Comparison of ENCODE assay signal across 19 cellular contexts in the genomic region with DNA sequence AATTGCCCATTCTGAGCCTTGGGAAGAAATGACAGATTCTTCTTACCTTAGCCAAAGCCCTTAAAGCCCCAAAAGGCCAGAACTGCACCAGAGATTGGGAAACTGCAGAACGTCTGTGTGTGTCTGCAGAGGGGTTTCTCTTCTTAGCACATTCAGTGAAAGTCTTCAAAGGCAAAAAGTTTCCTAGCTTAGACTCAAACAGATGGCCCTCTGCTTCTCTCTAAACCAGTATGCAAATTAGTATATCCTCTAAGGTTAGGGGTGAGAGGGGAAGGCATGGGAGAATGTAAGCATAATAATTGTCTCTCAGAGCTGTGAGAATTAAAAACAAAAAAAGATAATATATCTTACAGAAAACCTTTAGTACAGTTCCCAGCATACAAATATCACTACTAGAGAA.
DNase-seq lines count a peak whose midpoint lies in the region; ATAC-seq and TF ChIP-seq lines count a peak whose summit lies in the region.
"Had no signal": no experiment of that assay in that cellular context is flagged by ENCODE, and none has a peak within 500 bp of the region (broad histone marks: within the 10 kb centered on the region; RNA-seq: fewer than 3 reads in every experiment).

No MANE protein-coding gene starts in this region.

- H3K9me3 ChIP-seq in breast epithelium, result no peaks in the 10 kb centered on the region
- no peaks in the 10 kb centered on the region for H3K9me3 ChIP-seq in mammary epithelial cell (replicated peaks; ENCODE audit: insufficient read depth, low read length)
- H3K9me3 ChIP-seq in psoas muscle, result no peaks in the 10 kb centered on the region
- H3K9me3 ChIP-seq: BE2C, HAP-1 had no signal

- DNase-seq in MCF 10A (ENCODE audit: unreplicated experiment) (peak; percentile 9), breast epithelium (ENCODE audit: low spot score in 2 of 2) (no peak), mammary epithelial cell (peak; percentile 13), epithelial cell of esophagus (ENCODE audit: low read depth) (peak; percentile 15), psoas muscle (no peak)
- DNase-seq in effector CD4-positive, alpha-beta T cell, result no peak
- DNase-seq: BE2C; C1 segment of cervical spinal cord; Calu3; CD4-positive, alpha-beta memory T cell; COR-L47; DMS53; DMS79 treated with DMSO at 0.1 percent for 48 hours; HFFc6 had no signal

- intact Hi-C loops in MCF 10A (cut with micrococcal nuclease), result no loop called here
- intact Hi-C loops in breast epithelium (cut with DNase I; ENCODE audit: low total_unique reads), result no loop called here
- intact Hi-C loops in mammary epithelial cell (cut with micrococcal nuclease), result no loop called here
- intact Hi-C loops in psoas muscle (cut with DNase I), result no loop called here

- no peak overlapping the region for H3K9ac ChIP-seq in mammary epithelial cell (ENCODE audit: insufficient read depth, low read length)

- BruUV-seq in MCF 10A (replicated peaks; lab: Mats Ljungman, UMichigan), result no TSS peak
- no TSS peak for BruUV-seq in mammary epithelial cell (replicated peaks; lab: Mats Ljungman, UMichigan)

- H3K9me3 Mint-ChIP-seq in MCF 10A (ENCODE audit: unreplicated experiment), result no peaks in the 10 kb centered on the region
- H3K9me3 Mint-ChIP-seq: GM23338 had no signal

- no peak for TF ChIP-seq POLR2A in breast epithelium (IDR thresholded peaks at IDR 0.05)

- ATAC-seq in psoas muscle (no peak), GM21423 (IDR thresholded peaks at IDR 0.05; ENCODE audit: unreplicated experiment) (no peak)
- ATAC-seq: GM12878, GM23338 had no signal

- POLR2A ChIA-PET in MCF 10A (lab: Yijun Ruan, JAX), result interaction anchor here (0.6 to 1.0 kb wide), 3 partner anchors 68 to 809 kb away, joined by 3 read pairs; no protein-coding TSS in a partner anchor

- TF ChIP-seq CTCF in MCF 10A (IDR thresholded peaks at IDR 0.05; ENCODE audit: unreplicated experiment), result no peak
- no peak for TF ChIP-seq CTCF in breast epithelium (IDR thresholded peaks at IDR 0.05)
- no peak for TF ChIP-seq CTCF in mammary epithelial cell (conservative IDR thresholded peaks at IDR 0.05 in 1 of 2, IDR thresholded peaks at IDR 0.05 in 1 of 2; ENCODE audit: extremely low read depth in 1 of 2, insufficient read depth in 1 of 2, low read depth in 1 of 2, low read length in 2 of 2)
- TF ChIP-seq CTCF in epithelial cell of esophagus (IDR thresholded peaks at IDR 0.05; ENCODE audit: insufficient read depth, low read depth, low read length, missing control alignments), result no peak
- TF ChIP-seq CTCF in psoas muscle (IDR thresholded peaks at IDR 0.05), result no peak

- H3K27me3 ChIP-seq in breast epithelium, result peaks cover 0 to 8% of the 10 kb centered on the region in 2 donors
- no peaks in the 10 kb centered on the region for H3K27me3 ChIP-seq in mammary epithelial cell (ENCODE audit: insufficient read depth, low read length)
- H3K27me3 ChIP-seq in psoas muscle (ENCODE audit: insufficient read depth in 3 of 3, low read length in 2 of 3), result no peaks in the 10 kb centered on the region
- H3K27me3 ChIP-seq: BE2C had no signal

- in situ Hi-C loops in mammary epithelial cell (cut with MboI; ENCODE audit: low sequenced_read_pairs in 2 of 2), result no loop called here

- no peak overlapping the region for H3K27ac Mint-ChIP-seq in MCF 10A (ENCODE audit: low read depth, unreplicated experiment)
- H3K27ac Mint-ChIP-seq: CD4-positive, alpha-beta memory T cell; GM23338; HFFc6 had no signal

- no peaks in the 10 kb centered on the region for H3K4me1 ChIP-seq in breast epithelium
- no peaks in the 10 kb centered on the region for H3K4me1 ChIP-seq in mammary epithelial cell (ENCODE audit: insufficient read depth, low read length)
- no peaks in the 10 kb centered on the region for H3K4me1 ChIP-seq in psoas muscle
- H3K4me1 ChIP-seq: BE2C, HAP-1 had no signal

- H3K36me3 ChIP-seq in breast epithelium (no peaks in the 10 kb centered on the region), mammary epithelial cell (ENCODE audit: insufficient read depth, low read length) (no peaks in the 10 kb centered on the region), psoas muscle (ENCODE audit: insufficient read depth in 1 of 2, low read depth in 1 of 2) (no peaks in the 10 kb centered on the region)
- H3K36me3 ChIP-seq: BE2C, HAP-1 had no signal

- WGBS in mammary epithelial cell (ENCODE audit: low coverage, missing lambda C conversion rate), result 36% methylated on average over 1 of the region's 1 CpG
- 45 to 50% (median 45%) methylated on average over 1 of the region's 1 CpG for WGBS in psoas muscle, 3 donors

- H3K79me2 ChIP-seq in mammary epithelial cell (ENCODE audit: insufficient read depth, low read length), result no peaks in the 10 kb centered on the region

- no peaks in the 10 kb centered on the region for H4K20me1 ChIP-seq in mammary epithelial cell (ENCODE audit: insufficient read depth, low read length)

- H3K4me3 Mint-ChIP-seq in MCF 10A (ENCODE audit: unreplicated experiment), result no peak overlapping the region
- H3K4me3 Mint-ChIP-seq: CD4-positive, alpha-beta memory T cell; GM23338; HFFc6 had no signal

- no peak overlapping the region for H2AFZ ChIP-seq in mammary epithelial cell (ENCODE audit: low read depth, low read length)
- H2AFZ ChIP-seq: GM23338 had no signal

- H3K36me3 Mint-ChIP-seq in MCF 10A (ENCODE audit: insufficient read depth, unreplicated experiment), result no peaks in the 10 kb centered on the region
- H3K36me3 Mint-ChIP-seq: CD4-positive, alpha-beta memory T cell had no signal

- H3K4me3 ChIP-seq in breast epithelium (no peak overlapping the region), mammary epithelial cell (replicated peaks in 1 of 3; ENCODE audit: insufficient read depth in 1 of 3, low read depth in 2 of 3, low read length in 3 of 3) (no peak overlapping the region), epithelial cell of esophagus (ENCODE audit: low read length) (no peak overlapping the region), psoas muscle (no peak overlapping the region)
- H3K4me3 ChIP-seq: GM12878, GM23338, HAP-1 had no signal

- CTCF ChIA-PET in MCF 10A (lab: Yijun Ruan, JAX) (interaction anchor here (0.6 kb wide), 1 partner anchor 948 kb away, joined by 3 read pairs; no protein-coding TSS in a partner anchor), mammary epithelial cell (lab: Charles Lee; ENCODE audit: low non-redundant PET) (no interaction called here)

- H3K27ac ChIP-seq in breast epithelium (no peak overlapping the region), mammary epithelial cell (ENCODE audit: insufficient read depth, low read depth, low read length) (no peak overlapping the region), psoas muscle (no peak overlapping the region)
- H3K27ac ChIP-seq: 22Rv1 had no signal

- H3K4me2 ChIP-seq in mammary epithelial cell (ENCODE audit: insufficient read depth, low read depth, low read length), result no peak overlapping the region
- H3K4me2 ChIP-seq: GM23338 had no signal

- no peaks in the 10 kb centered on the region for H3K4me1 Mint-ChIP-seq in MCF 10A (ENCODE audit: insufficient read depth, unreplicated experiment)
- H3K4me1 Mint-ChIP-seq: CD4-positive, alpha-beta memory T cell had no signal

- no peaks in the 10 kb centered on the region for H3K27me3 Mint-ChIP-seq in MCF 10A (ENCODE audit: insufficient read depth, unreplicated experiment)
- H3K27me3 Mint-ChIP-seq: CD4-positive, alpha-beta memory T cell had no signal

- dilution Hi-C loops in mammary epithelial cell (cut with HindIII; ENCODE audit: low sequenced_read_pairs), result no loop called here

Comparison
In these comparisons a context has a peak if more than half of its experiments do, and no peak if none do; other contexts are left out.
1. DNase-seq: peak in MCF 10A (single experiment), mammary epithelial cell (single experiment) and epithelial cell of esophagus (single experiment); none in breast epithelium (0 of 2), effector CD4-positive, alpha-beta T cell (single experiment) and psoas muscle (0 of 2).